In the genomic region with DNA sequence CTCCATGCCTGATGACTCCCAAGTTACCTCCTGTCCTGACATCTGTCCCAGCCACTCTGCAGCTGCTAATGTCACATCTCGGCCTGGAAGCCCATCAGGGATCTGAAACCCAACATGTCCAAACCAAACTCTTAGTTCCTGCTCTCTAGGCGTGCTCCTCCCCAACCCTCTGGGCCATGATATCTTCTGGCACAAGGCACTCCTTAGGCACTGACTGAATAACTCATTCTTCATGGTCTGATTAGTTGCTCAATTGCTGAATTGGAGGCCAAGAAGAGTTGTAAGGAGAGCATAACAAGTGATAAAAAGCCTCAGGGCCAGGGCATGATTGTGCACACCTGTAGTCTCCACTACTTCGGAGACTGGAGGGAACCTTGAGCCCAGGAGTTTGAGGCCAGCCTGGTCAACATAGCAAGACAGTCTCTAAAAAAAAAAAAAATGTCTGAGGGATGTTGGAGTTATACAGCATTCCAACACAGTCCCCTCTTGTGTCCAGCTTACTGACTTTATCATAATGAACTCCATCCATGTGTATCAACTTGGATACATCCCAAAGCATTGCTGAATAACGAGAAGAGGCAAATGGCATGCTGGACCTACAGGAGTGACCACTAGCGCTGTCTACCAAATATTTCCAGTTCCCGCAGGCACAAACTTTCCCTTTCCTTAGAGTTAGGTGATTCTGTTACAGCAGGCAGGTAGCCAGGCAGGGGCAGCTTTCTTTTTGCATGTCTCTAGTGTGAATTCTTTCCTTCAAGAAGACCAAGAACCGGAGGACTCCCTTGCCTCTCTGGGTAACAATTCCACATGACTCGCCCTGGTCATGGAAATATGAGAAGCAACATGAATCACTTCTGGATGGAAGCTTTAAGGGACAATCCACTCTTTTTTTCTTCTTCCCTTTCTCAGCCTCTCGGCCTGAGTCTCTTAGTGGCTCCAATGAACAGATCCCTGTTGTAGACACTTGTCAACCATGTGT, we compare ENCODE assay signal across 18 cellular contexts. TPM values are rescaled to one million over a fixed set of nuclear protein-coding genes. Genes with fewer than 3 reads are reported as not detected.
DNase-seq lines count a peak whose midpoint lies in the region; TF ChIP-seq lines count a peak whose summit lies in the region.
"Had no signal": no experiment of that assay in that cellular context is flagged by ENCODE, and none has a peak within 500 bp of the region (broad histone marks: within the 10 kb centered on the region; RNA-seq: fewer than 3 reads in every experiment).

No MANE protein-coding gene starts in this region.

- TF ChIP-seq CTCF in AG10803 (conservative IDR thresholded peaks at IDR 0.05; ENCODE audit: low read length) (no peak), astrocyte of the spinal cord (IDR thresholded peaks at IDR 0.05; ENCODE audit: low read depth, low read length) (no peak), tibial artery (IDR thresholded peaks at IDR 0.05) (no peak)

- no peaks in the 10 kb centered on the region for H3K4me1 ChIP-seq in tibial artery
- H3K4me1 ChIP-seq: vagina had no signal

- no peaks in the 10 kb centered on the region for H3K9me3 ChIP-seq in tibial artery
- H3K9me3 ChIP-seq: neutrophil, vagina had no signal

- in situ Hi-C loops in astrocyte of the spinal cord (cut with HindIII; ENCODE audit: low sequenced_read_pairs), result no loop called here

- H3K27ac ChIP-seq in tibial artery, result no peak overlapping the region
- H3K27ac ChIP-seq: neutrophil, vagina had no signal

- intact Hi-C loops in tibial artery (cut with DNase I; ENCODE audit: low total_unique reads), result no loop called here

- H3K27me3 ChIP-seq in tibial artery, result no peaks in the 10 kb centered on the region
- H3K27me3 ChIP-seq: neutrophil, vagina had no signal

- H3K4me3 ChIP-seq in AG10803 (ENCODE audit: low read length) (no peak overlapping the region), astrocyte of the spinal cord (ENCODE audit: low read depth, low read length) (no peak overlapping the region), tibial artery (no peak overlapping the region)
- H3K4me3 ChIP-seq: vagina had no signal

- DNase-seq in AG10803 (ENCODE audit: low read depth) (peak; percentile 45), HT1080 (ENCODE audit: low read depth) (peak; percentile 55), astrocyte of the spinal cord (ENCODE audit: low read depth, low spot score) (peak; percentile 57), foreskin melanocyte (peak; percentile 25), mucosa of gallbladder (ENCODE audit: low spot score) (no peak), NCI-H187 treated with DMSO at 0.1 percent for 48 hours (lab: John Stamatoyannopoulos, UW) (no peak), Ammon's horn (ENCODE audit: low spot score) (no peak), tibial artery (no peak)
- DNase-seq: activated CD4-positive, alpha-beta T cell treated with anti-CD3 and anti-CD28 coated beads for 1 hour; activated effector memory CD4-positive, alpha-beta T cell treated with Interleukin-2 at 50 U/mL for 16 hours; amygdala; CD4-positive, alpha-beta memory T cell; DND-41; head of caudate nucleus; NCI-H526; T1000 had no signal

- peaks cover 0 to 5% (median 0%) of the 10 kb centered on the region in 3 donors for H3K36me3 ChIP-seq in tibial artery
- H3K36me3 ChIP-seq: neutrophil, vagina had no signal

RNA-seq across cellular contexts. Expression of a gene that starts 18.1 kb away (rescaled TPM):
- total RNA-seq in HT1080 (2014; rRNA removed; shearing (Covaris generic)), result 33.3 and 38.1 TPM in 2 replicates
- 33.2 and 34.8 TPM in 2 replicates for polyA plus RNA-seq in HT1080 (2015; cell fraction: cytosol; rRNA removed)
- 42.1 and 43.3 TPM in 2 replicates for polyA plus RNA-seq in HT1080 (2015; cell fraction: nucleus; rRNA removed)
- total RNA-seq in mucosa of gallbladder, result 0.92 TPM

RNA-seq across cellular contexts. Expression of a gene that starts 49.7 kb away (rescaled TPM):
- total RNA-seq in HT1080 (2014; rRNA removed; shearing (Covaris generic)), result 58.9 and 66.1 TPM in 2 replicates
- 83.8 and 86.1 TPM in 2 replicates for polyA plus RNA-seq in HT1080 (2015; cell fraction: cytosol; rRNA removed)
- polyA plus RNA-seq in HT1080 (2015; cell fraction: nucleus; rRNA removed), result 125 and 142 TPM in 2 replicates
- total RNA-seq in mucosa of gallbladder, result 100 TPM

RNA-seq across cellular contexts. Expression of a gene that starts 50.2 kb away (rescaled TPM):
- total RNA-seq in HT1080 (2014; rRNA removed; shearing (Covaris generic)), result 44.9 and 47.7 TPM in 2 replicates
- polyA plus RNA-seq in HT1080 (2015; cell fraction: cytosol; rRNA removed), result 32.1 and 33.9 TPM in 2 replicates
- polyA plus RNA-seq in HT1080 (2015; cell fraction: nucleus; rRNA removed), result 34.1 and 35.6 TPM in 2 replicates
- 2.2 TPM for total RNA-seq in mucosa of gallbladder

Comparison
In these comparisons a context has a peak if more than half of its experiments do, and no peak if none do; other contexts are left out.
1. DNase-seq: peak in AG10803 (single experiment), HT1080 (single experiment), astrocyte of the spinal cord (single experiment) and foreskin melanocyte (single experiment); none in mucosa of gallbladder (single experiment), NCI-H187 treated with DMSO at 0.1 percent for 48 hours (single experiment), Ammon's horn (single experiment) and tibial artery (0 of 2).
2. RNA of a gene that starts 18.1 kb away (total RNA-seq): 33.3 to 38.1 TPM in HT1080; 0.92 TPM in mucosa of gallbladder (single experiment); every median in the first group is over 10 times any median in the second.
3. RNA of a gene that starts 50.2 kb away (total RNA-seq): 44.9 to 47.7 TPM in HT1080; 2.2 TPM in mucosa of gallbladder (single experiment); every median in the first group is over 10 times any median in the second.